21 cellular contexts compared by ENCODE assay signal in the genomic region with DNA sequence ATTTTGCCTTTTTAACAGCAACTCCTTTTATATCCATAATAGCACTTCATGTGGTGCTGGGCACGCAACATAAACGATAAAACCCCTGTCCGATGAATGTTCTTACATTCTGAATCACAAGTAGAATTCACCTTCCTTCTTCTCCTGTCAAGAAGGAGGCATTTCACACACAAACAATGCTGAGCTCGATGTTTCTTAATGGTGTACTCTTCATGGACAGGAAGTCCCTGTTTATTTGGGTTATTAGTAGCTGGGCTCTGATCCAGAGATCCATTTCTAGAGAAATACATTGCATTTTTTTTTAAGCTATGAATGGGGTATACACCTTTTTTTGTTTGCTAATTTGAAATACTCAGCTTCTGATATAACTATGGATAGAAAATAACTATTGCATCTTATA.
"Had no signal": no experiment of that assay in that cellular context is flagged by ENCODE, and none has a peak within 500 bp of the region (broad histone marks: within the 10 kb centered on the region; RNA-seq: fewer than 3 reads in every experiment).

No MANE protein-coding gene starts in this region.

- H3K36me3 Mint-ChIP-seq: natural killer cell treated with Interleukin-12 subunit alpha and Interleukin-12 subunit beta and Interleukin-15 and Interleukin-18, amount 100 ng/mL, for 72 hours; T-cell had no signal

- H3K4me3 Mint-ChIP-seq: activated naive CD4-positive, alpha-beta T cell treated with anti-CD3 and anti-CD28 coated beads, Interleukin-2, amount 50 U/mL, for 24 hours; natural killer cell treated with Interleukin-12 subunit alpha and Interleukin-12 subunit beta and Interleukin-15 and Interleukin-18, amount 100 ng/mL, for 72 hours; T-cell had no signal

- H3K27me3 Mint-ChIP-seq: activated naive CD4-positive, alpha-beta T cell treated with anti-CD3 and anti-CD28 coated beads, Interleukin-2, amount 50 U/mL, for 24 hours; natural killer cell treated with Interleukin-12 subunit alpha and Interleukin-12 subunit beta and Interleukin-15 and Interleukin-18, amount 100 ng/mL, for 72 hours; progenitor cell of endocrine pancreas; T-cell had no signal

- H3K27ac ChIP-seq: skin epidermis, suprapubic skin had no signal

- H3K9me3 Mint-ChIP-seq: activated naive CD4-positive, alpha-beta T cell treated with anti-CD3 and anti-CD28 coated beads, Interleukin-2, amount 50 U/mL, for 24 hours; natural killer cell treated with Interleukin-12 subunit alpha and Interleukin-12 subunit beta and Interleukin-15 and Interleukin-18, amount 100 ng/mL, for 72 hours; T-cell had no signal

- ATAC-seq: left ventricle myocardium superior; natural killer cell treated with Interleukin-12 subunit alpha and Interleukin-12 subunit beta and Interleukin-15 and Interleukin-18, amount 100 ng/mL, for 72 hours; right cardiac atrium; stimulated activated naive CD8-positive, alpha-beta T cell treated with anti-CD3 and anti-CD28 coated beads, Interleukin-15, Interleukin-2, amounts not matched to agents 100 U/mL and 50 U/mL, for 24 hours; T-cell had no signal

- H3K27ac Mint-ChIP-seq: activated naive CD4-positive, alpha-beta T cell treated with anti-CD3 and anti-CD28 coated beads, Interleukin-2, amount 50 U/mL, for 24 hours; natural killer cell treated with Interleukin-12 subunit alpha and Interleukin-12 subunit beta and Interleukin-15 and Interleukin-18, amount 100 ng/mL, for 72 hours; progenitor cell of endocrine pancreas; T-cell had no signal

- H3K4me3 ChIP-seq: skin epidermis, suprapubic skin had no signal

- DNase-seq: activated CD4-positive, alpha-beta T cell treated with anti-CD3 and anti-CD28 coated beads for 1 hour; activated CD4-positive, alpha-beta T cell treated with anti-CD3 and anti-CD28 coated beads, Interleukin-2, amount 50 U/mL, for 4 hours; caudate nucleus; cortex of kidney; effector CD8-positive, alpha-beta T cell; hippocampal formation; kidney; left ventricle myocardium superior; mesendoderm; right cardiac atrium; stimulated activated CD4-positive, alpha-beta T cell treated with anti-CD3 and anti-CD28 coated beads, Interleukin-15, amount 100 ng/mL, for 24 hours; stimulated activated CD4-positive, alpha-beta T cell treated with anti-CD3 and anti-CD28 coated beads, Interleukin-4, amount 100 ng/mL, for 24 hours; stimulated activated naive CD8-positive, alpha-beta T cell treated with anti-CD3 and anti-CD28 coated beads, Interleukin-15, Interleukin-2, amounts not matched to agents 100 U/mL and 50 U/mL, for 24 hours; T-cell; T-helper 9 cell; trophoblast cell had no signal
